ENCODE assay signal across 8 cellular contexts in the genomic region with DNA sequence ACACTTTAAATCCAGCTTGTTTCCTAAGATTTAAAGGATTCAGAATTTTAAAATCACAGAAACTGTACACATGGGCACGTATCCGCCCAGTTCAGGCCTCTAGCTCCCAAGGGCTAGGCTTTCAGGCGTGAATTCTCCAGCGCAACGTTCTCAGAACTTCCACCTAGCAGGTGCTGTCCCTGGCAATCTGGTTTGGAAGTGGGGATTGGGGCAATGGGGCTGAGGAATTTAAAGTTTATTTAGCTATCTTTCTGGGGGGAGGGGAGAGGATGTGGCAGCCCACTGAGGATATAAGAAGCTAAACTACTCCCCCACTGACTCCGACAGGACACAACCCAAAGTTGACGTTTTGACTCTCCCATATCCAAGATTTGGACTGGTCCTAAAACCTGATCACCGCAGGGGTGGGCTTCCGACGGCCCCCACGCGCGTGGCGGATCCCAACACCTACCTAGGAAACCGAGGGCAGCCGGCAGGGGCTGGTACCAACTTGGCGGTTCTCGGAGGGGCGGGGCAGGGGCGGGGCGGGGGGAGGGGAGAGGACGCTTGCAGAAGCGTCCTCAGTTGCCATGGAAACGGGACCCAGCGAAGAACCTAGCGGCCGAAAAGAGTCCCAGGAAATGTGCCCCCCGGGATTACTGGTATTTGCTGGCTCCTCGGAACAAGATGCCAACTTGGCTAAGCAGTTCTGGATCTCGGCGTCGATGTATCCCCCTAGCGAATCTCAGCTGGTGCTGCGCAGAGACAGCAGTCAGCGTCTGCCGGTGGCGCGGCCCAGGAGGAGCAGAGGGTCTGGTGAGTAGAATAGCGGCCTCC. TPM values are rescaled to one million over a fixed set of nuclear protein-coding genes. Genes with fewer than 3 reads are reported as not detected.
DNase-seq lines count a peak whose midpoint lies in the region; ATAC-seq and TF ChIP-seq lines count a peak whose summit lies in the region.

HOATZ (plus strand) TSS at position 563 of the 816 bp plus-strand sequence; CDS start at position 570, 7 bp downstream.

- H3K4me3 Mint-ChIP-seq in natural killer cell = peak within 1 kb of the TSS; percentile 40
- H3K4me3 Mint-ChIP-seq in natural killer cell treated with Interleukin-12 subunit alpha and Interleukin-12 subunit beta and Interleukin-15 and Interleukin-18, amount 100 ng/mL, for 72 hours = no peak within 1 kb of the TSS
- peak within 1 kb of the TSS; percentile 57 for H3K4me3 Mint-ChIP-seq in activated naive CD8-positive, alpha-beta T cell

- no peak within 1 kb of the TSS for H3K9ac ChIP-seq in iPS-20b (ENCODE audit: low read depth, low read length)

- no peak for TF ChIP-seq POLR2A in Peyer's patch (IDR thresholded peaks at IDR 0.05)

- H3K4me1 Mint-ChIP-seq in natural killer cell = peaks cover 5 to 7% of the 10 kb centered on the region in 2 donors
- H3K4me1 Mint-ChIP-seq in natural killer cell treated with Interleukin-12 subunit alpha and Interleukin-12 subunit beta and Interleukin-15 and Interleukin-18, amount 100 ng/mL, for 72 hours (ENCODE audit: low read depth in 2 of 2) = no peaks in the 10 kb centered on the region
- peaks cover 23% of the 10 kb centered on the region for H3K4me1 Mint-ChIP-seq in activated naive CD8-positive, alpha-beta T cell (ENCODE audit: low read depth)

- H3K4me1 ChIP-seq in iPS-20b (ENCODE audit: insufficient read depth, low read length) (0 out of 2 replicates have a peak, but pooled peaks cover 5% of the 10 kb centered on the region), thymus (ENCODE audit: control insufficient read depth, insufficient read depth, low read length) (peaks cover 6% of the 10 kb centered on the region), Peyer's patch (peaks cover 0 to 12% (median 3%) of the 10 kb centered on the region in 4 donors)

- 19% methylated on average over 39 of the region's 39 CpGs for WGBS in thymus

- H3K9me3 ChIP-seq in iPS-20b (ENCODE audit: insufficient read depth, low read depth, low read length) (no peaks in the 10 kb centered on the region), thymus (ENCODE audit: control insufficient read depth) (no peaks in the 10 kb centered on the region), Peyer's patch (no peaks in the 10 kb centered on the region)

- H3K27ac Mint-ChIP-seq in natural killer cell = no peak within 1 kb of the TSS
- H3K27ac Mint-ChIP-seq in natural killer cell treated with Interleukin-12 subunit alpha and Interleukin-12 subunit beta and Interleukin-15 and Interleukin-18, amount 100 ng/mL, for 72 hours = no peak within 1 kb of the TSS
- no peak within 1 kb of the TSS for H3K27ac Mint-ChIP-seq in activated naive CD8-positive, alpha-beta T cell

- DNase-seq in natural killer cell = no peak
- no peak for DNase-seq in natural killer cell treated with Interleukin-12 subunit alpha and Interleukin-12 subunit beta and Interleukin-15 and Interleukin-18, amount 100 ng/mL, for 72 hours (ENCODE audit: low spot score)
- no peak for DNase-seq in Peyer's patch
- no peak for DNase-seq in EL

- H3K27ac ChIP-seq in iPS-20b (ENCODE audit: low read length) = no peak within 1 kb of the TSS
- H3K27ac ChIP-seq in thymus (ENCODE audit: low read depth) = no peak within 1 kb of the TSS
- no peak within 1 kb of the TSS for H3K27ac ChIP-seq in Peyer's patch

- peak within 1 kb of the TSS; percentile 75 for H3K4me3 ChIP-seq in iPS-20b (ENCODE audit: low read length)
- H3K4me3 ChIP-seq in thymus (ENCODE audit: low read length) = peak within 1 kb of the TSS; percentile 33
- no peak within 1 kb of the TSS for H3K4me3 ChIP-seq in Peyer's patch

- intact Hi-C loops in natural killer cell (cut with micrococcal nuclease) = no loop called here

- H3K36me3 Mint-ChIP-seq in natural killer cell = no peaks in the 10 kb centered on the region
- no peaks in the 10 kb centered on the region for H3K36me3 Mint-ChIP-seq in natural killer cell treated with Interleukin-12 subunit alpha and Interleukin-12 subunit beta and Interleukin-15 and Interleukin-18, amount 100 ng/mL, for 72 hours
- peaks cover 2% of the 10 kb centered on the region for H3K36me3 Mint-ChIP-seq in activated naive CD8-positive, alpha-beta T cell

- H3K27me3 ChIP-seq in iPS-20b (ENCODE audit: insufficient read depth, low read length) (peaks cover 50% of the 10 kb centered on the region), thymus (ENCODE audit: control insufficient read depth, insufficient read depth) (peaks cover 32% of the 10 kb centered on the region), Peyer's patch (peaks cover 0 to 9% of the 10 kb centered on the region in 2 donors)

- H3K9me3 Mint-ChIP-seq in natural killer cell = no peaks in the 10 kb centered on the region
- no peaks in the 10 kb centered on the region for H3K9me3 Mint-ChIP-seq in natural killer cell treated with Interleukin-12 subunit alpha and Interleukin-12 subunit beta and Interleukin-15 and Interleukin-18, amount 100 ng/mL, for 72 hours
- H3K9me3 Mint-ChIP-seq in activated naive CD8-positive, alpha-beta T cell (ENCODE audit: low read depth) = no peaks in the 10 kb centered on the region

- H3K27me3 Mint-ChIP-seq in natural killer cell (ENCODE audit: low read depth in 2 of 2) = peaks cover 33% of the 10 kb centered on the region in 2 donors
- peaks cover 25 to 29% of the 10 kb centered on the region in 2 donors for H3K27me3 Mint-ChIP-seq in natural killer cell treated with Interleukin-12 subunit alpha and Interleukin-12 subunit beta and Interleukin-15 and Interleukin-18, amount 100 ng/mL, for 72 hours
- peaks cover 14% of the 10 kb centered on the region for H3K27me3 Mint-ChIP-seq in activated naive CD8-positive, alpha-beta T cell

- TF ChIP-seq CTCF in natural killer cell (IDR thresholded peaks at IDR 0.05) (no peak), Peyer's patch (IDR thresholded peaks at IDR 0.05) (no peak)

- no peaks in the 10 kb centered on the region for H3K36me3 ChIP-seq in iPS-20b (ENCODE audit: insufficient read depth, low read depth, low read length)
- H3K36me3 ChIP-seq in thymus (ENCODE audit: control insufficient read depth, insufficient read depth) = no peaks in the 10 kb centered on the region
- H3K36me3 ChIP-seq in Peyer's patch = no peaks in the 10 kb centered on the region

- ATAC-seq in natural killer cell (no peak), GM18517 (IDR thresholded peaks at IDR 0.05; ENCODE audit: unreplicated experiment) (no peak)
- ATAC-seq in natural killer cell treated with Interleukin-12 subunit alpha and Interleukin-12 subunit beta and Interleukin-15 and Interleukin-18, amount 100 ng/mL, for 72 hours = no peak

RNA-seq across cellular contexts. Expression of gene HOATZ, which starts in this region (rescaled TPM):
- not detected for total RNA-seq in natural killer cell
- not detected for total RNA-seq in natural killer cell treated with Interleukin-12 subunit alpha and Interleukin-12 subunit beta and Interleukin-15 and Interleukin-18, amount 100 ng/mL, for 72 hours
- 1.2 TPM for polyA plus RNA-seq in thymus
- total RNA-seq in Peyer's patch = not detected

Comparison
In these comparisons a context has a peak if more than half of its experiments do, and no peak if none do; other contexts are left out.
1. H3K4me3 ChIP-seq: peak in iPS-20b (single experiment) and thymus (single experiment); none in Peyer's patch (0 of 4).